ENCODE assay signal across 1 cellular context in the genomic region with DNA sequence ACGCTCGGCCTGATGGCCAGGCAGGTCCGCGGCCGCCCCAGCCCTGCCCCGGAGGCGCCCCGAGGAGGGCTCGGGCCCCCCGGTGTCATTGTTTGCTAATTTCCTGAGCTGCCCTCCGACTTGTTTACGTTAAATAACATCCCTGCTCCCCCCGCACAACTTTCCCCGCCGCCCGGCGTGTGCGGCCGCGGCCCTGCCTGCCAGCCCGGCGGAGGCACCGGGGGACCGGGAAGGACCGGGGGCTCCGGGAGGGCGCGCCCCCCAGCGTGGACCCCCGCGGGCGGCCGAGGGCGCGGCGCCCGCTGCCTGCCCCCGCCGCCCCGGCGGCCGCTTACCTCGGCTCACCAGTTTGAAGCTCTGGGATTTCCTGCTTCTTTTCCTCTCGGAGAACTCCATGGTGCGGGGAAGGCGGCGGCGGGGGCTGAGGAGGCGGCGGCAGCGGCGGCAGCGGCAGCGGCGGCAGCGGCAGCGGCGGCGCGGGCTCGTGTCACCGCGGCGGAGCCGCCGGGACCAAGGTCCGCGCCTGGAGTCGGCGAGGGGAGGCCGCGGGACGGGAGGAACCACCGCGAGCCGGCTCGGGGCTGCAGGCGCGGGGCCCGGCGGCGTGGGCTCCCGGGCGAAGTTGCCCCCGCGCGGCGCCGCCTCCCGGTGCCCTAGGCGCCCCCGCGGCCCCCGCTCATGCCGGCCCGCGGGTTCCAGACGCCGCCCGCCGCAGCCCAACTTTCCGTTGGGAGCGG.
TF ChIP-seq lines count a peak whose summit lies in the region.

No MANE protein-coding gene starts in this region.

TF ChIP-seq in K562, 482 proteins besides CTCF, POLR2A, EP300 and RAD21:
- no peak for TF ChIP-seq TRIM28 (IDR thresholded peaks at IDR 0.05)
- TF ChIP-seq NRF1 (conservative IDR thresholded peaks at IDR 0.05 in 1 of 2, IDR thresholded peaks at IDR 0.05 in 1 of 2): no peak
- TF ChIP-seq POLR2H (tag; IDR thresholded peaks at IDR 0.05; ENCODE audit: low read depth): no peak
- TF ChIP-seq PHF8 (IDR thresholded peaks at IDR 0.05; ENCODE audit: borderline replicate concordance, low read length): peak; percentile 9; the same call in 1 of the 2 replicates
- peak; percentile 59; the same call in 1 of the 2 replicates for TF ChIP-seq ZBTB7A (IDR thresholded peaks at IDR 0.05; ENCODE audit: borderline replicate concordance, control insufficient read depth, low read depth, low read length)
- 0 out of 2 replicates have a peak, but pooled peaks have one; percentile 22 for TF ChIP-seq CXXC5 (CRISPR knock-in tag; IDR thresholded peaks at IDR 0.05)
- TF ChIP-seq, protein P1, sequence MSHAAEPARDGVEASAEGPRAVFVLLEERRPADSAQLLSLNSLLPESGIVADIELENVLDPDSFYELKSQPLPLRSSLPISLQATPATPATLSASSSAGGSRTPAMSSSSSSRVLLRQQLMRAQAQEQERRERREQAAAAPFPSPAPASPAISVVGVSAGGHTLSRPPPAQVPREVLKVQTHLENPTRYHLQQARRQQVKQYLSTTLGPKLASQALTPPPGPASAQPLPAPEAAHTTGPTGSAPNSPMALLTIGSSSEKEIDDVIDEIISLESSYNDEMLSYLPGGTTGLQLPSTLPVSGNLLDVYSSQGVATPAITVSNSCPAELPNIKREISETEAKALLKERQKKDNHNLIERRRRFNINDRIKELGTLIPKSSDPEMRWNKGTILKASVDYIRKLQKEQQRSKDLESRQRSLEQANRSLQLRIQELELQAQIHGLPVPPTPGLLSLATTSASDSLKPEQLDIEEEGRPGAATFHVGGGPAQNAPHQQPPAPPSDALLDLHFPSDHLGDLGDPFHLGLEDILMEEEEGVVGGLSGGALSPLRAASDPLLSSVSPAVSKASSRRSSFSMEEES (CRISPR knock-in tag; IDR thresholded peaks at IDR 0.05): no peak
- TF ChIP-seq MAFF (IDR thresholded peaks at IDR 0.05; ENCODE audit: low read length): no peak
- TF ChIP-seq, protein P2, sequence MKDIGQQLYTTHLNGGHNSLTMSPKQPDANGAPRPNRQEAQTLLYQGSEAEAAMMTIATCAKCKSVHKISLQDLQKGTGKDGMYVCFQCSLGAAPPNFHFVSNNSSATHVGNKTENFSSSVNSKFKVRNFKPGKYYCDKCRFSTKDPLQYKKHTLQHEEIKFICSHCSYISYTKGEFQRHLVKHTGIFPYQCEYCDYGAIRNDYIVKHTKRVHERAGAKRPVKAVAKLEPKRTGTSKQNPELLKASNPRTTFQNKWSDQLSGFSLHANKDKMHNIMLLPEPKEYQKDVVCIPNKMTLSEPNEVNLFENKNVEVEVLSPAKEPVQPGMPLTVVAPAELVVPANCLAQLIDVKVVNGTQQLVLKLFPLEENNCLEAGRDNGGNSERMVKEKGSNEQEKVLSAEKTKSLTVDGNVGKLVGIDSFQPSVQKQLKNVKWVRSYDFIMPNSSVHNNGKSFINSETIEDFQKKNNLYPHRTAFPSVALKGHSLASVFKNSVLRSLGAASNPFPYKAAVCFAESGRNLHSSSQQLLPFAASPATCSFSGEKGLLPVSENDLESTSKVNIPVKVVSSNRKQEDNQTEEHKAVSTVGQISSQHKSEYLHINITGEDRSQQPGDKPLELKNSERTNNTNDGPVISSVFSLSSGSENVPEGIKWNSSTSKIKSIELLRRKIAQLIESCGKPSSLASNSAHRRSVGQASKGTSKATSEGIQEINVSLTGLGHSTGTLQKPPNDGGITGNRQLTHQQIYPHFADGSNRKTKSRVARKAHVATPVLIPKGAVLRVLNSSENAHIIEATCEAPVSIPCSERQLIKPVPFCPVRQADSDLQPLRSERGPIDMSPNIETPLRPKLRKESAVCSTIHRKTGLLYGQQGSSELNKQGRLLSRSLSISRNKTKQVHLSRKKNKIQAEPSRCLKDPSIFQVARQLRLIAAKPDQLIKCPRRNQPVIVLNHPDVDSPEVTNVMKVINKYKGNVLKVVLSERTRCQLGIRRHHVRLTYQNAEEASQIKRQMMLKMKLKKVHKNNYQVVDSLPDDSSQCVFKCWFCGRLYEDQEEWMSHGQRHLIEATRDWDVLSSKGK (CRISPR knock-in tag; IDR thresholded peaks at IDR 0.05): no peak
- TF ChIP-seq RBFOX2 (IDR thresholded peaks at IDR 0.05; ENCODE audit: low read depth, low read length): peak; percentile 17; the same call in 1 of the 2 replicates
- TF ChIP-seq ZNF586 (CRISPR knock-in tag; conservative IDR thresholded peaks at IDR 0.05): no peak
- TF ChIP-seq, protein P3, sequence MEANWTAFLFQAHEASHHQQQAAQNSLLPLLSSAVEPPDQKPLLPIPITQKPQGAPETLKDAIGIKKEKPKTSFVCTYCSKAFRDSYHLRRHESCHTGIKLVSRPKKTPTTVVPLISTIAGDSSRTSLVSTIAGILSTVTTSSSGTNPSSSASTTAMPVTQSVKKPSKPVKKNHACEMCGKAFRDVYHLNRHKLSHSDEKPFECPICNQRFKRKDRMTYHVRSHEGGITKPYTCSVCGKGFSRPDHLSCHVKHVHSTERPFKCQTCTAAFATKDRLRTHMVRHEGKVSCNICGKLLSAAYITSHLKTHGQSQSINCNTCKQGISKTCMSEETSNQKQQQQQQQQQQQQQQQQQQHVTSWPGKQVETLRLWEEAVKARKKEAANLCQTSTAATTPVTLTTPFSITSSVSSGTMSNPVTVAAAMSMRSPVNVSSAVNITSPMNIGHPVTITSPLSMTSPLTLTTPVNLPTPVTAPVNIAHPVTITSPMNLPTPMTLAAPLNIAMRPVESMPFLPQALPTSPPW (CRISPR knock-in tag; IDR thresholded peaks at IDR 0.05): peak; percentile 36; the same call in 1 of the 2 replicates
